In genomic region chr1:5507340-5507739, GRCh38 we compare ENCODE assay signal across 20 cellular contexts.
A peak's percentile ranks its signal among the peaks of the same experiment; 100 is the strongest.
DNase-seq lines count a peak whose midpoint lies in the region; ATAC-seq lines count a peak whose summit lies in the region.
"Had no signal": no experiment of that assay in that cellular context is flagged by ENCODE, and none has a peak within 500 bp of the region (broad histone marks: within the 10 kb centered on the region; RNA-seq: fewer than 3 reads in every experiment).

No MANE protein-coding gene starts in this region.

- DNase-seq in NCI-H510A treated with DMSO at 0.1 percent for 48 hours (lab: John Stamatoyannopoulos, UW) (peak; percentile 38), NCI-H510A (lab: John Stamatoyannopoulos, UW) (no peak), NCI-H2029 treated with DMSO at 0.1 percent for 48 hours (lab: John Stamatoyannopoulos, UW) (peak; percentile 39), NCI-H748 treated with DMSO at 0.1 percent for 48 hours (lab: John Stamatoyannopoulos, UW) (peak; percentile 80), sciatic nerve (ENCODE audit: low spot score) (peak; percentile 34), NCI-H2227 (lab: John Stamatoyannopoulos, UW; ENCODE audit: unreplicated experiment) (no peak), iPS-NIHi11 (ENCODE audit: low spot score) (no peak), DMS 273 treated with DMSO at 0.1 percent for 48 hours (lab: John Stamatoyannopoulos, UW) (no peak)
- DNase-seq: GF-D8, HCEC 1CT, MM.1S, NCI-H1092, NCI-H1694 treated with DMSO at 0.1 percent for 48 hours, NCI-H2171, NCI-H524, Peyer's patch, T-cell had no signal

- intact Hi-C loops in sciatic nerve (cut with DNase I) = loop anchor here (10.0 kb wide), 2 partner anchors 237 to 467 kb away; no protein-coding TSS in a partner anchor

- no peak for ATAC-seq in sciatic nerve
- ATAC-seq: GM23338, Right ventricle myocardium inferior, SK-N-SH treated with all-trans-retinoic acid at 6 μM for 48 hours, T-cell had no signal

Comparison
In these comparisons a context has a peak if more than half of its experiments do, and no peak if none do; other contexts are left out.
1. DNase-seq: peak in NCI-H510A treated with DMSO at 0.1 percent for 48 hours (single experiment), NCI-H2029 treated with DMSO at 0.1 percent for 48 hours (single experiment), NCI-H748 treated with DMSO at 0.1 percent for 48 hours (single experiment) and sciatic nerve (single experiment); none in NCI-H510A (single experiment), NCI-H2227 (single experiment), iPS-NIHi11 (single experiment) and DMS 273 treated with DMSO at 0.1 percent for 48 hours (single experiment).